12 cellular contexts compared by ENCODE assay signal in the genomic region with DNA sequence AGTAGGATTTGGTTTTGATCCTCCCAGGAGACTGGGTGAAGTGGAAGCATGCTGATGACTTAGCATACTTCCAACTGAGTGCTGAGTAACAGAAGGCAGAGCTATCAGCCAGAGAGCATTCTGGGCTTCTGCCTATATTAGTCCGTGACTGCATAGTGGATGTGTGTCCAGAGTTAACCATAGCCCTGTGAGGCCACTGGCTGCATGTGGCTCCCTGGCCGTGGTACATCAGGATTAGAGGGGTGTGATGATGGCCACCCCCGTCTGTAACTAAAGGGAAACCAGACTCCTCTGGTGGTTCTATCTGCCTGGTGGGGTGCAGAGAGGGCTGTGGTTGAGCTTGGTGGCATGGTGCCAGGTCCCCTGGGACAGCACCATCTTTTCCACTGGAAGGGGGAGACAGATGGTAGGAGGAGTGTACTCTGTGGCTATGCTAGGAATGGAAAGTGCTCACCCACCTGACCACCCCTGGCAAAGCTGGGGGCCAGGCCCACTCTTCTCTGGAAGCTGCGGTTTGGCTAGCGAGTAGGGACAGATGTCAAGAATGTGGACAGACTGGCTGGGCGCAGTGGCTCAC. TPM values are rescaled to one million over a fixed set of nuclear protein-coding genes. Genes with fewer than 3 reads are reported as not detected.
DNase-seq lines count a peak whose midpoint lies in the region; ATAC-seq lines count a peak whose summit lies in the region.
"Had no signal": no experiment of that assay in that cellular context is flagged by ENCODE, and none has a peak within 500 bp of the region (broad histone marks: within the 10 kb centered on the region; RNA-seq: fewer than 3 reads in every experiment).

No MANE protein-coding gene starts in this region.

- peaks cover 5 to 8% of the 10 kb centered on the region in 2 donors for H3K36me3 Mint-ChIP-seq in stimulated activated naive B cell treated with anti-CD40 and anti-IgM and Interleukin-4, amounts not matched to agents 10 μg/mL and 1 μg/mL and 100 μg/mL, for 72 hours

- H3K27ac Mint-ChIP-seq in stimulated activated naive B cell treated with anti-CD40 and anti-IgM and Interleukin-4, amounts not matched to agents 10 μg/mL and 1 μg/mL and 100 μg/mL, for 72 hours: no peak overlapping the region
- H3K27ac Mint-ChIP-seq: activated CD8-positive, alpha-beta memory T cell treated with anti-CD3 and anti-CD28 coated beads, Interleukin-2, amount 10 ng/mL, durations not matched to agents 7 days and 5 days had no signal

- H3K4me3 Mint-ChIP-seq in stimulated activated naive B cell treated with anti-CD40 and anti-IgM and Interleukin-4, amounts not matched to agents 10 μg/mL and 1 μg/mL and 100 μg/mL, for 72 hours: no peak overlapping the region
- H3K4me3 Mint-ChIP-seq: activated CD8-positive, alpha-beta memory T cell treated with anti-CD3 and anti-CD28 coated beads, Interleukin-2, amount 10 ng/mL, durations not matched to agents 7 days and 5 days had no signal

- peaks cover 6 to 7% of the 10 kb centered on the region in 2 donors for H3K27me3 Mint-ChIP-seq in stimulated activated naive B cell treated with anti-CD40 and anti-IgM and Interleukin-4, amounts not matched to agents 10 μg/mL and 1 μg/mL and 100 μg/mL, for 72 hours

- H3K27me3 ChIP-seq in GM23248 (replicated peaks; ENCODE audit: insufficient read depth): no peaks in the 10 kb centered on the region

- H3K9me3 ChIP-seq in GM23248 (ENCODE audit: low read depth): no peaks in the 10 kb centered on the region

- no peaks in the 10 kb centered on the region for H3K36me3 ChIP-seq in GM23248 (ENCODE audit: low read depth)

- peak; percentile 97 for DNase-seq in GM23248
- peak; percentile 57 for DNase-seq in NCI-H345 treated with DMSO at 0.1 percent for 48 hours (lab: John Stamatoyannopoulos, UW; ENCODE audit: unreplicated experiment)
- peak; percentile 44 for DNase-seq in epithelial cell of prostate (ENCODE audit: low read depth, low spot score)
- DNase-seq in stimulated activated naive B cell treated with anti-CD40 and anti-IgM and Interleukin-4, amounts not matched to agents 10 μg/mL and 1 μg/mL and 100 μg/mL, for 72 hours: no peak
- DNase-seq in activated effector memory CD4-positive, alpha-beta T cell treated with Interleukin-2 at 50 U/mL for 16 hours: no peak
- DNase-seq: activated CD8-positive, alpha-beta memory T cell treated with anti-CD3 and anti-CD28 coated beads, Interleukin-2, amount 10 ng/mL, durations not matched to agents 7 days and 5 days; GOT3; islet precursor cell had no signal

- H3F3A ChIP-seq in GM23248 (ENCODE audit: insufficient read depth): peaks cover 11% of the 10 kb centered on the region; the same call in 1 of the 2 replicates

- ATAC-seq in stimulated activated naive B cell treated with anti-CD40 and anti-IgM and Interleukin-4, amounts not matched to agents 10 μg/mL and 1 μg/mL and 100 μg/mL, for 72 hours (replicated peaks): peak; percentile 34 to 45
- ATAC-seq in GM19455 (IDR thresholded peaks at IDR 0.05; ENCODE audit: unreplicated experiment): no peak
- no peak for ATAC-seq in HG03469 (IDR thresholded peaks at IDR 0.05; ENCODE audit: unreplicated experiment)
- ATAC-seq: activated CD8-positive, alpha-beta memory T cell treated with anti-CD3 and anti-CD28 coated beads, Interleukin-2, amount 10 ng/mL, durations not matched to agents 7 days and 5 days had no signal

- H2AFZ ChIP-seq in GM23248: 0 out of 2 replicates have a peak overlapping the region, but pooled peaks have one; percentile 30

- 46 to 49% methylated on average over 6 of the region's 6 CpGs for WGBS in GM23248 (ENCODE audit: low coverage in 1 of 2, low lambda C conversion rate in 2 of 2, missing lambda C conversion rate in 2 of 2), 2 experiments

- H3K4me1 Mint-ChIP-seq in stimulated activated naive B cell treated with anti-CD40 and anti-IgM and Interleukin-4, amounts not matched to agents 10 μg/mL and 1 μg/mL and 100 μg/mL, for 72 hours: peaks cover 0 to 4% of the 10 kb centered on the region in 2 donors
- H3K4me1 Mint-ChIP-seq: activated CD8-positive, alpha-beta memory T cell treated with anti-CD3 and anti-CD28 coated beads, Interleukin-2, amount 10 ng/mL, durations not matched to agents 7 days and 5 days had no signal

- H3K9me2 ChIP-seq in GM23248 (ENCODE audit: insufficient read depth): no peaks in the 10 kb centered on the region

- in situ Hi-C loops in GM23248 (cut with MboI): no loop called here

- H3K9ac ChIP-seq in GM23248: no peak overlapping the region

- no peaks in the 10 kb centered on the region for H3K79me2 ChIP-seq in GM23248 (ENCODE audit: insufficient read depth)

- no peak overlapping the region for H3K4me2 ChIP-seq in GM23248 (ENCODE audit: unreplicated experiment)

- H3K4me3 ChIP-seq in GM23248: no peak overlapping the region

- H3K27ac ChIP-seq in GM23248 (peak overlapping the region; percentile 54), epithelial cell of prostate (peak overlapping the region; percentile 4)

- H3K4me1 ChIP-seq in GM23248 (ENCODE audit: insufficient read depth): peaks cover 14% of the 10 kb centered on the region

- peaks cover 3 to 8% of the 10 kb centered on the region in 2 donors for H3K9me3 Mint-ChIP-seq in stimulated activated naive B cell treated with anti-CD40 and anti-IgM and Interleukin-4, amounts not matched to agents 10 μg/mL and 1 μg/mL and 100 μg/mL, for 72 hours

- no peaks in the 10 kb centered on the region for H4K20me1 ChIP-seq in GM23248 (ENCODE audit: insufficient read depth)

RNA-seq across cellular contexts. Expression of gene ABCD4, which starts 27.4 kb away (rescaled TPM):
- total RNA-seq in GM23248 (2014; rRNA removed; shearing (Covaris generic)): 22.3 and 24.1 TPM in 2 replicates
- 26.3 and 27.7 TPM in 2 replicates for polyA plus RNA-seq in GM23248 (2016; fragmentation: Nextera tagmentation; extraction: Ambion mirVana)

RNA-seq across cellular contexts. Expression of gene VSX2, which starts 36.1 kb away (rescaled TPM):
- not detected in 2 replicates for total RNA-seq in GM23248 (2014; rRNA removed; shearing (Covaris generic))
- not detected in 2 replicates for polyA plus RNA-seq in GM23248 (2016; fragmentation: Nextera tagmentation; extraction: Ambion mirVana)
- total RNA-seq: activated CD8-positive, alpha-beta memory T cell treated with anti-CD3 and anti-CD28 coated beads, Interleukin-2, amount 10 ng/mL, durations not matched to agents 7 days and 5 days; chondrocyte; renal cortical epithelial cell had no signal

Comparison
In these comparisons a context has a peak if more than half of its experiments do, and no peak if none do; other contexts are left out.
1. DNase-seq: peak in GM23248 (single experiment), NCI-H345 treated with DMSO at 0.1 percent for 48 hours (single experiment) and epithelial cell of prostate (single experiment); none in stimulated activated naive B cell treated with anti-CD40 and anti-IgM and Interleukin-4, amounts not matched to agents 10 μg/mL and 1 μg/mL and 100 μg/mL, for 72 hours (single experiment) and activated effector memory CD4-positive, alpha-beta T cell treated with Interleukin-2 at 50 U/mL for 16 hours (single experiment).
2. ATAC-seq: peak in stimulated activated naive B cell treated with anti-CD40 and anti-IgM and Interleukin-4, amounts not matched to agents 10 μg/mL and 1 μg/mL and 100 μg/mL, for 72 hours (2 of 2); none in GM19455 (single experiment) and HG03469 (single experiment).